Comparison of ENCODE assay signal across 27 cellular contexts in genomic region chr6:154580397-154581135, GRCh38.
DNase-seq lines count a peak whose midpoint lies in the region; ATAC-seq and TF ChIP-seq lines count a peak whose summit lies in the region.
"Had no signal": no experiment of that assay in that cellular context is flagged by ENCODE, and none has a peak within 500 bp of the region (broad histone marks: within the 10 kb centered on the region; RNA-seq: fewer than 3 reads in every experiment).

No MANE protein-coding gene starts in this region.

- H3K27me3 ChIP-seq in uterus = no peaks in the 10 kb centered on the region
- H3K27me3 ChIP-seq: BE2C, SJSA1 had no signal

- H3K36me3 ChIP-seq in uterus = no peaks in the 10 kb centered on the region
- H3K36me3 ChIP-seq: BE2C, SJSA1 had no signal

- TF ChIP-seq CTCF in epithelial cell of esophagus (IDR thresholded peaks at IDR 0.05; ENCODE audit: insufficient read depth, low read depth, low read length, missing control alignments) (no peak), uterus (IDR thresholded peaks at IDR 0.05) (no peak)

- H3K4me3 ChIP-seq in epithelial cell of esophagus (ENCODE audit: low read length) (no peak overlapping the region), uterus (no peak overlapping the region)
- H3K4me3 ChIP-seq: GM23338, SJSA1 had no signal

- peak overlapping the region; percentile 63 to 81 for H3K27ac ChIP-seq in uterus
- H3K27ac ChIP-seq: 22Rv1, SJSA1 had no signal

- peak; percentile 16 for DNase-seq in DMS53 (lab: John Stamatoyannopoulos, UW)
- DNase-seq in DMS53 treated with DMSO at 0.1 percent for 48 hours (lab: John Stamatoyannopoulos, UW; ENCODE audit: unreplicated experiment) = no peak
- peak; percentile 5 for DNase-seq in M059J (ENCODE audit: low read depth)
- peak; percentile 76 for DNase-seq in epithelial cell of esophagus (ENCODE audit: low read depth)
- DNase-seq in uterus = no peak
- no peak for DNase-seq in LoVo (ENCODE audit: low spot score)
- DNase-seq in SKM-1 treated with dmso at 0.1 percent for 144 hours (lab: John Stamatoyannopoulos, UW; ENCODE audit: unreplicated experiment) = no peak
- DNase-seq: ACHN; BE2C; CD8-positive, alpha-beta memory T cell; DMS 273 treated with DMSO at 0.1 percent for 48 hours; DND-41; H9; HFFc6; Karpas-422; MM.1S; NCI-H1417; NCI-H1694; NCI-H2029 treated with DMSO at 0.1 percent for 48 hours; NCI-H446 treated with DMSO at 0.1 percent for 48 hours; NCI-H526; Right ventricle myocardium superior; RPMI8226 had no signal

- intact Hi-C loops in uterus (cut with DNase I; ENCODE audit: low total_unique reads) = no loop called here

- peaks cover 0 to 6% of the 10 kb centered on the region in 2 donors for H3K4me1 ChIP-seq in uterus
- H3K4me1 ChIP-seq: SJSA1 had no signal

- no peaks in the 10 kb centered on the region for H3K9me3 ChIP-seq in uterus
- H3K9me3 ChIP-seq: BE2C, SJSA1 had no signal

- no peak for ATAC-seq in HG02571 (IDR thresholded peaks at IDR 0.05; ENCODE audit: unreplicated experiment)
- ATAC-seq: GM23338 had no signal

- TF ChIP-seq POLR2A in uterus (IDR thresholded peaks at IDR 0.05) = no peak

Comparison
In these comparisons a context has a peak if more than half of its experiments do, and no peak if none do; other contexts are left out.
1. DNase-seq: peak in DMS53 (single experiment), M059J (single experiment) and epithelial cell of esophagus (single experiment); none in DMS53 treated with DMSO at 0.1 percent for 48 hours (single experiment), uterus (0 of 2), LoVo (single experiment) and SKM-1 treated with dmso at 0.1 percent for 144 hours (single experiment).